Comparison of ENCODE assay signal across 12 cellular contexts in genomic region chr12:22518067-22518719, GRCh38. TPM values are rescaled to one million over a fixed set of nuclear protein-coding genes. Genes with fewer than 3 reads are reported as not detected.
DNase-seq lines count a peak whose midpoint lies in the region; ATAC-seq, FAIRE-seq and TF ChIP-seq lines count a peak whose summit lies in the region.
"Had no signal": no experiment of that assay in that cellular context is flagged by ENCODE, and none has a peak within 500 bp of the region (broad histone marks: within the 10 kb centered on the region; RNA-seq: fewer than 3 reads in every experiment).

No MANE protein-coding gene starts in this region.

- H3K36me3 ChIP-seq in IMR-90 (ENCODE audit: control insufficient read depth, insufficient read depth, low read length) (peaks cover 12% of the 10 kb centered on the region), spleen (peaks cover 0 to 84% (median 38%) of the 10 kb centered on the region in 6 donors)

- no peak for TF ChIP-seq CTCF in IMR-90 (conservative IDR thresholded peaks at IDR 0.05; ENCODE audit: low read depth, low read length)
- TF ChIP-seq CTCF in nephron progenitor cell (IDR thresholded peaks at IDR 0.05) = no peak
- no peak for TF ChIP-seq CTCF in spleen (IDR thresholded peaks at IDR 0.05 in 8 of 11, conservative IDR thresholded peaks at IDR 0.05 in 3 of 11)

- TF ChIP-seq RAD21 in IMR-90 (IDR thresholded peaks at IDR 0.05; ENCODE audit: low read length) = no peak

- no peak overlapping the region for H4K91ac ChIP-seq in IMR-90 (ENCODE audit: insufficient read depth, low read depth, low read length)

- H3K27ac Mint-ChIP-seq in nephron progenitor cell = peak overlapping the region; percentile 8
- H3K27ac Mint-ChIP-seq: activated T-helper 17 cell treated with anti-CD3 and anti-CD28 coated beads, Interleukin-2, amount 50 U/mL, for 72 hours; IgD-negative memory B cell had no signal

- no peak overlapping the region for H2BK15ac ChIP-seq in IMR-90 (ENCODE audit: low read depth, low read length)

- H3K79me1 ChIP-seq in IMR-90 (ENCODE audit: low read depth in 1 of 2, low read length in 2 of 2) = peaks cover 0 to 4% of the 10 kb centered on the region in 2 experiments; a peak in 2 of 4 replicates

- in situ Hi-C loops in IMR-90 (cut with MboI; ENCODE audit: low sequenced_read_pairs) = no loop called here

- dilution Hi-C loops in IMR-90 (cut with HindIII; ENCODE audit: low sequenced_read_pairs, unreplicated experiment) = no loop called here

- H2BK20ac ChIP-seq in IMR-90 (ENCODE audit: low read depth, low read length) = no peak overlapping the region

- no peak overlapping the region for H3K18ac ChIP-seq in IMR-90 (ENCODE audit: low read depth, low read length)

- peaks cover 20% of the 10 kb centered on the region for H3K36me3 Mint-ChIP-seq in nephron progenitor cell (ENCODE audit: low read depth)

- no peak overlapping the region for H3K4ac ChIP-seq in IMR-90 (ENCODE audit: low read depth, low read length)

- H3K14ac ChIP-seq in IMR-90 (replicated peaks; ENCODE audit: low read depth, low read length) = no peak overlapping the region

- H3K4me3 Mint-ChIP-seq in nephron progenitor cell = no peak overlapping the region
- H3K4me3 Mint-ChIP-seq: activated T-helper 17 cell treated with anti-CD3 and anti-CD28 coated beads, Interleukin-2, amount 50 U/mL, for 72 hours; IgD-negative memory B cell; neural crest cell; WTC11 had no signal

- H2AK9ac ChIP-seq in IMR-90 (replicated peaks; ENCODE audit: low read depth, low read length, poor library complexity) = no peak overlapping the region

- H2BK5ac ChIP-seq in IMR-90 (ENCODE audit: low read depth, low read length, poor library complexity, severe bottlenecking) = no peak overlapping the region

- no TSS peak for BruUV-seq in IMR-90 (replicated peaks; lab: Mats Ljungman, UMichigan)

- no peak overlapping the region for H3K56ac ChIP-seq in IMR-90 (ENCODE audit: extremely low read depth, insufficient read depth, low read length)

- H2AFZ ChIP-seq in IMR-90 (replicated peaks; ENCODE audit: low read length, poor library complexity) = no peak overlapping the region

- no peak for FAIRE-seq in frontal cortex (lab: Jason Lieb, UNC)

- intact Hi-C loops in IMR-90 (cut with micrococcal nuclease) (loop anchor here (5.0 kb wide), 1 partner anchor 41 kb away; no protein-coding TSS in a partner anchor), spleen (cut with DNase I; ENCODE audit: low total_unique reads) (no loop called here)

- DNase-seq in IMR-90 = peak; percentile 15
- peak; percentile 56 for DNase-seq in NCI-H2171 (lab: John Stamatoyannopoulos, UW)
- DNase-seq in cerebellum (ENCODE audit: low spot score) = peak; percentile 49
- no peak for DNase-seq in nephron progenitor cell
- no peak for DNase-seq in frontal cortex (ENCODE audit: low spot score in 2 of 2)
- DNase-seq in spleen = no peak
- no peak for DNase-seq in H4 (ENCODE audit: low spot score)
- no peak for DNase-seq in effector CD8-positive, alpha-beta T cell (lab: John Stamatoyannopoulos, UW)

- H2AK5ac ChIP-seq in IMR-90 (ENCODE audit: low read depth, low read length) = no peak overlapping the region

- CTCF ChIA-PET in IMR-90 (lab: Yijun Ruan, JAX) = interaction anchor here (1.2 kb wide), 1 partner anchor 11 kb away, joined by 3 read pairs; no protein-coding TSS in a partner anchor

- H4K5ac ChIP-seq in IMR-90 (ENCODE audit: low read depth, low read length) = no peak overlapping the region

- no peaks in the 10 kb centered on the region for H3K27me3 Mint-ChIP-seq in nephron progenitor cell (ENCODE audit: low read depth, poor library complexity)
- H3K27me3 Mint-ChIP-seq: activated T-helper 17 cell treated with anti-CD3 and anti-CD28 coated beads, Interleukin-2, amount 50 U/mL, for 72 hours; IgD-negative memory B cell had no signal

- H2BK120ac ChIP-seq in IMR-90 (ENCODE audit: low read depth, low read length) = no peak overlapping the region

- ATAC-seq in IMR-90 (ENCODE audit: low read depth) = no peak
- ATAC-seq: activated T-helper 17 cell treated with anti-CD3 and anti-CD28 coated beads, Interleukin-2, amount 50 U/mL, for 72 hours; WTC11 had no signal

- peaks cover 2% of the 10 kb centered on the region; the same call in 1 of the 2 replicates for H3K9me1 ChIP-seq in IMR-90 (ENCODE audit: insufficient read depth, low read length)

- H3K9me3 Mint-ChIP-seq in nephron progenitor cell = no peaks in the 10 kb centered on the region
- H3K9me3 Mint-ChIP-seq: activated T-helper 17 cell treated with anti-CD3 and anti-CD28 coated beads, Interleukin-2, amount 50 U/mL, for 72 hours; IgD-negative memory B cell; neural crest cell; WTC11 had no signal

- H3K9me3 ChIP-seq in IMR-90 (ENCODE audit: control insufficient read depth, insufficient read depth, low read length) (no peaks in the 10 kb centered on the region), spleen (no peaks in the 10 kb centered on the region)

- POLR2A ChIA-PET in IMR-90 (lab: Charles Lee; ENCODE audit: unreplicated experiment) = interaction anchor here (0.6 kb wide), 1 partner anchor 18 kb away, joined by 5 read pairs; no protein-coding TSS in a partner anchor

- no peak for TF ChIP-seq POLR2A in IMR-90 (IDR thresholded peaks at IDR 0.05; ENCODE audit: low read depth, low read length)
- no peak for TF ChIP-seq POLR2A in spleen (IDR thresholded peaks at IDR 0.05)

- no peak overlapping the region for H3K23ac ChIP-seq in IMR-90 (ENCODE audit: low read depth, low read length)

- H3K4me2 ChIP-seq in IMR-90 (ENCODE audit: low read depth, low read length) = no peak overlapping the region

- H3K9ac ChIP-seq in IMR-90 (ENCODE audit: low read depth, low read length) = no peak overlapping the region

- H3K4me1 ChIP-seq in IMR-90 (ENCODE audit: control insufficient read depth, insufficient read depth, low read length) = no peaks in the 10 kb centered on the region
- no peaks in the 10 kb centered on the region for H3K4me1 ChIP-seq in spleen

- H3K27me3 ChIP-seq in IMR-90 (ENCODE audit: control insufficient read depth, insufficient read depth, low read length) (no peaks in the 10 kb centered on the region), spleen (replicated peaks in 1 of 7) (no peaks in the 10 kb centered on the region)

- no peaks in the 10 kb centered on the region for H4K20me1 ChIP-seq in IMR-90 (ENCODE audit: insufficient read depth, low read length)

- WGBS in IMR-90 (ENCODE audit: extremely low coverage in 2 of 2, insufficient read length in 1 of 2), 2 experiments = no CpG with 5 or more reads among the region's 1 CpG
- WGBS in spleen, 5 donors = 57 to 76% (median 68%) methylated on average over 1 of the region's 1 CpG

- H3K4me1 Mint-ChIP-seq in nephron progenitor cell = no peaks in the 10 kb centered on the region
- H3K4me1 Mint-ChIP-seq: activated T-helper 17 cell treated with anti-CD3 and anti-CD28 coated beads, Interleukin-2, amount 50 U/mL, for 72 hours; neural crest cell had no signal

- no peak overlapping the region for H3K4me3 ChIP-seq in IMR-90 (ENCODE audit: insufficient read depth, low read depth, low read length)
- H3K4me3 ChIP-seq in spleen = no peak overlapping the region

- no peak overlapping the region for H4K8ac ChIP-seq in IMR-90 (ENCODE audit: low read depth in 2 of 2, low read length in 2 of 2)

- H3K27ac ChIP-seq in IMR-90 (ENCODE audit: insufficient read depth, low read length) (no peak overlapping the region), spleen (no peak overlapping the region)

TF ChIP-seq in IMR-90, 13 proteins besides CTCF, POLR2A, EP300 and RAD21:
- no peak for TF ChIP-seq MXI1 (IDR thresholded peaks at IDR 0.05; ENCODE audit: borderline replicate concordance, low read depth, low read length)
- no peak for TF ChIP-seq RFX5 (IDR thresholded peaks at IDR 0.05; ENCODE audit: low read depth, low read length)
- TF ChIP-seq SMC3 (IDR thresholded peaks at IDR 0.05; ENCODE audit: low read depth, low read length) = no peak
- no peak for TF ChIP-seq NFE2L2 (IDR thresholded peaks at IDR 0.05; ENCODE audit: low read depth, low read length)
- no peak for TF ChIP-seq RCOR1 (IDR thresholded peaks at IDR 0.05; ENCODE audit: insufficient replicate concordance, low read length)

RNA-seq across cellular contexts. Expression of gene C2CD5, which starts 26.1 kb away (rescaled TPM):
- 15.8 and 16.1 TPM in 2 replicates for total RNA-seq in IMR-90 (2012; rRNA removed)
- 9.2 and 14.5 TPM in 2 replicates for polyA plus RNA-seq in IMR-90 (2012; rRNA removed)
- polyA plus RNA-seq in IMR-90 (2012; cell fraction: cytosol; rRNA removed) = 1.8 and 3.1 TPM in 2 replicates
- polyA plus RNA-seq in IMR-90 (2012; cell fraction: nucleus; rRNA removed; ENCODE audit: low replicate concordance) = 3.4 and 37.3 TPM in 2 replicates
- total RNA-seq in cerebellum = 149 TPM
- 131 TPM for total RNA-seq in frontal cortex
- 10 to 100 TPM; 35.5 to 76.3 (median 57.5) TPM for total RNA-seq in spleen
- polyA plus RNA-seq in spleen = 10 to 100 TPM; 21.2 to 23.9 (median 23.7) TPM
- total RNA-seq in H4 (2014; rRNA removed; shearing (Covaris generic)) = 4.7 and 5.4 TPM in 2 replicates

Comparison
In these comparisons a context has a peak if more than half of its experiments do, and no peak if none do; other contexts are left out.
1. DNase-seq: peak in IMR-90 (single experiment), NCI-H2171 (single experiment) and cerebellum (single experiment); none in nephron progenitor cell (single experiment), frontal cortex (0 of 2), spleen (single experiment), H4 (single experiment) and effector CD8-positive, alpha-beta T cell (single experiment).